8 cellular contexts compared by ENCODE assay signal in the genomic region with DNA sequence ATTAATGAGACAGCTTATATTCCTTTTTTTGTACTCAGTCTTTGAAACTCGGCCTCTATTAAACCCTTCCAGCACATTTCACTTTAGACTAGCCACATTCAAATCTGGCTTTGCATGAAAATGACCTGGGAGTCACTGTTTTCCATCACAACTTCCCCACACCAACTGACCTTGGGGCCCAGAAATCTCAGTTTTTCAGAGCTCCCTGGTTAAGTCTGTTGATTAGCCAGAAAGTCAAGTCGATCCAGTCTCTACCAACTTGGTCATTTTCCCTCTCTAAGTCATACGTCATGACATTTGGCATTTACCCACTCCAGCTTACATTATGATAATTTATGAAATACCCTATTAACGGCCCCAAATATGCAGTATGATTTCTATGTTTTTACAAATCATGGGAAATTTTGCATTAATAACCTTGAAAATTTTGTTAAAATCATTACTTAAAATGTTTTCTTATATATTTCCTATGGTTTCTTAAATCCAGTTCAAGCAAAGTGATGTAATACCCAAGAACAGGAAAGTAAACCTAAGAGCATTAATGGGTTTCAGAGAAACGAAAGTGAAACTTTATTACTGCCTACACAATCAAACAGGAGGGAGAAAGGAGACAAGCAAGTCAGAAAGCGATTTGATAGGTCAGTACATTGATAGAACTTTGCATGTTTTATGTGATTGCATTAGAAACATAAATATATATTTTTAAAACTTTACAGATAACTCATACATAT.
A peak's percentile ranks its signal among the peaks of the same experiment; 100 is the strongest.
DNase-seq lines count a peak whose midpoint lies in the region; ATAC-seq and TF ChIP-seq lines count a peak whose summit lies in the region.

No MANE protein-coding gene starts in this region.

- intact Hi-C loops in activated CD4-positive, alpha-beta memory T cell treated with anti-CD3 and anti-CD28 coated beads for 36 hours (cut with micrococcal nuclease), result loop anchor here (1.0 kb wide), 1 partner anchor 9 kb away; no protein-coding TSS in a partner anchor
- intact Hi-C loops in stomach (cut with DNase I; ENCODE audit: low total_unique reads), result no loop called here

- H3K36me3 ChIP-seq in CD4-positive, CD25-positive, alpha-beta regulatory T cell (ENCODE audit: control insufficient read depth, insufficient read depth, low read length), result no peaks in the 10 kb centered on the region
- H3K36me3 ChIP-seq in stomach, result no peaks in the 10 kb centered on the region

- H3K9me3 Mint-ChIP-seq in CD4-positive, CD25-positive, alpha-beta regulatory T cell, result no peaks in the 10 kb centered on the region
- H3K9me3 Mint-ChIP-seq in activated CD4-positive, alpha-beta memory T cell treated with anti-CD3 and anti-CD28 coated beads for 36 hours, result no peaks in the 10 kb centered on the region

- peak overlapping the region; percentile 72 for H3K27ac ChIP-seq in CD4-positive, CD25-positive, alpha-beta regulatory T cell (ENCODE audit: insufficient read depth, low read length, poor library complexity, severe bottlenecking)
- peak overlapping the region in 3 of 5 donors; percentile 44 to 56 (median 53) for H3K27ac ChIP-seq in stomach

- H3K27ac Mint-ChIP-seq in CD4-positive, CD25-positive, alpha-beta regulatory T cell, result peak overlapping the region; percentile 91 to 96 (median 93)
- H3K27ac Mint-ChIP-seq in activated CD4-positive, alpha-beta memory T cell treated with anti-CD3 and anti-CD28 coated beads for 36 hours, result peak overlapping the region; percentile 18

- TF ChIP-seq EP300 in stomach (IDR thresholded peaks at IDR 0.05), result no peak

- peaks cover 35% of the 10 kb centered on the region for H3K4me1 ChIP-seq in CD4-positive, CD25-positive, alpha-beta regulatory T cell (ENCODE audit: control insufficient read depth, insufficient read depth, low read length, poor library complexity, severe bottlenecking)
- peaks cover 20 to 49% (median 35%) of the 10 kb centered on the region in 4 donors for H3K4me1 ChIP-seq in stomach

- POLR2A ChIA-PET in activated CD4-positive, alpha-beta memory T cell treated with anti-CD3 and anti-CD28 coated beads for 36 hours (lab: Charles Lee), result interaction anchor here (0.7 kb wide), 1 partner anchor 22 kb away, joined by 3 read pairs; no protein-coding TSS in a partner anchor

- H3K9me3 ChIP-seq in CD4-positive, CD25-positive, alpha-beta regulatory T cell (ENCODE audit: control insufficient read depth in 2 of 2, low read length in 2 of 2), result no peaks in the 10 kb centered on the region
- no peaks in the 10 kb centered on the region for H3K9me3 ChIP-seq in stomach

- H3K4me1 Mint-ChIP-seq in CD4-positive, CD25-positive, alpha-beta regulatory T cell, result peaks cover 21 to 52% (median 37%) of the 10 kb centered on the region in 4 donors
- peaks cover 19% of the 10 kb centered on the region for H3K4me1 Mint-ChIP-seq in activated CD4-positive, alpha-beta memory T cell treated with anti-CD3 and anti-CD28 coated beads for 36 hours (ENCODE audit: low read depth)

- no peaks in the 10 kb centered on the region for H3K27me3 ChIP-seq in CD4-positive, CD25-positive, alpha-beta regulatory T cell (ENCODE audit: control insufficient read depth, insufficient read depth, low read length)
- H3K27me3 ChIP-seq in stomach, result no peaks in the 10 kb centered on the region

- TF ChIP-seq POLR2A in stomach (IDR thresholded peaks at IDR 0.05), result no peak

- peak overlapping the region; percentile 73 for H3K4me3 ChIP-seq in CD4-positive, CD25-positive, alpha-beta regulatory T cell (ENCODE audit: low read depth, low read length)
- peak overlapping the region; percentile 1 to 14 (median 7) for H3K4me3 ChIP-seq in stomach

- TF ChIP-seq CTCF in stomach (IDR thresholded peaks at IDR 0.05), result no peak

- peak in 2 of 3 donors; percentile 59 to 88 for DNase-seq in CD4-positive, CD25-positive, alpha-beta regulatory T cell
- DNase-seq in HT1080 (ENCODE audit: low read depth), result peak; percentile 68
- no peak for DNase-seq in activated CD4-positive, alpha-beta memory T cell treated with anti-CD3 and anti-CD28 coated beads for 36 hours
- DNase-seq in glomerular visceral epithelial cell (ENCODE audit: extremely low spot score), result peak; percentile 54
- no peak for DNase-seq in stomach
- DNase-seq in NCI-H146 treated with DMSO at 0.1 percent for 48 hours (lab: John Stamatoyannopoulos, UW; ENCODE audit: unreplicated experiment), result no peak

- ATAC-seq in CD4-positive, CD25-positive, alpha-beta regulatory T cell (ENCODE audit: low read depth in 2 of 2), result peak; percentile 71 to 78
- ATAC-seq in GM19324 (IDR thresholded peaks at IDR 0.05; ENCODE audit: low FRiP score, unreplicated experiment) (peak; percentile 51), HG02970 (IDR thresholded peaks at IDR 0.05; ENCODE audit: low FRiP score, unreplicated experiment) (no peak)

- no peaks in the 10 kb centered on the region for H3K36me3 Mint-ChIP-seq in CD4-positive, CD25-positive, alpha-beta regulatory T cell
- no peaks in the 10 kb centered on the region for H3K36me3 Mint-ChIP-seq in activated CD4-positive, alpha-beta memory T cell treated with anti-CD3 and anti-CD28 coated beads for 36 hours

- peak overlapping the region; percentile 6 to 93 (median 55) for H3K4me3 Mint-ChIP-seq in CD4-positive, CD25-positive, alpha-beta regulatory T cell
- H3K4me3 Mint-ChIP-seq in activated CD4-positive, alpha-beta memory T cell treated with anti-CD3 and anti-CD28 coated beads for 36 hours, result no peak overlapping the region

- H3K27me3 Mint-ChIP-seq in CD4-positive, CD25-positive, alpha-beta regulatory T cell, result no peaks in the 10 kb centered on the region
- H3K27me3 Mint-ChIP-seq in activated CD4-positive, alpha-beta memory T cell treated with anti-CD3 and anti-CD28 coated beads for 36 hours, result no peaks in the 10 kb centered on the region

- 31 to 40% (median 36%) methylated on average over 6 of the region's 6 CpGs for WGBS in stomach, 5 donors

- CTCF ChIA-PET in activated CD4-positive, alpha-beta memory T cell treated with anti-CD3 and anti-CD28 coated beads for 36 hours (lab: Charles Lee), result no interaction called here

Comparison
In these comparisons a context has a peak if more than half of its experiments do, and no peak if none do; other contexts are left out.
1. DNase-seq: peak in CD4-positive, CD25-positive, alpha-beta regulatory T cell (2 of 3), HT1080 (single experiment) and glomerular visceral epithelial cell (single experiment); none in activated CD4-positive, alpha-beta memory T cell treated with anti-CD3 and anti-CD28 coated beads for 36 hours (single experiment), stomach (single experiment) and NCI-H146 treated with DMSO at 0.1 percent for 48 hours (single experiment).